1 cellular context compared by ENCODE assay signal in the genomic region with DNA sequence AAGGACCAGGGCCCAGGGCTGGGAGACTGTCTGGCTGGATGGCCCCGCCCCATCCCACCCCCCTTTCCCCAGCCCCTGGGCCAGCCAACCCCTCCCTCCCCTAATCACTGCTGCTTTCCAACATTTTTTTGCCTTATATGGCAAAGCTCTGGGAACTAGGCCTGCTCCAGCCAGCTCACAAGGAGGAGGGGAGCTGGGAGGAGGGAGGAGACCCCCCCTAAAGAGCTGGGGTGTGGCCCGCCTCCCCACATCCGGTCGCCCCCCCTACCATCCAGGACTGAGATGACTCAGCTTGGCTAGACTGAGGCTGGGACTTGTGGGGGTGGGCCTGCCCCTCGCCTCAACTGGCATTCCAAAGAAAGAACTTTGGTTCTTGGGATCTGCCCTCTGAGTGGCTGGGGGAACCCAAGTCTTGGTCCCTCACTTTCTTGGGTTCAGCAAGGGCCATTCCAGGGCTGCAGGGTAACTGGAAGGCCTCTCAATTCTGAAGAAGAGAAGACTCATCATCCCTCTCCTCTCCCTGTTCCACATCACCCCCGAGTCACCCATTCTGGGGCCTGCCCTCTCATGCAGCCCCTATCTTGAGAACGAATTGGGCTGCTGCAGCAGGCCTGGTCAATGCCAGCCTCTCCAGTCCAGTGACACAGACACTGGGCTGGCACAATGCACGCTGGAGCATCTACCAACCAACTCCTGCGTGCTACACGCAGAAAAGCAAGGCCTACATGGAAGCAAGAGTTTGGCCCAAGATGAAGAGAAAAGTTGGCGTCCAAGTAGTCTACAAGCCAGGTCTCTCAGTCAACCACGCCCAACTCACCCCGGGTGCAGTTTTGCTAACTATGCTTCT.
TF ChIP-seq lines count a peak whose summit lies in the region.

No MANE protein-coding gene starts in this region.

TF ChIP-seq in K562, 482 proteins besides CTCF, POLR2A, EP300 and RAD21 (continued from another document and continues in another):
- no peak for TF ChIP-seq ZFX (CRISPR knock-in tag; IDR thresholded peaks at IDR 0.05)
- TF ChIP-seq MYC (IDR thresholded peaks at IDR 0.05; ENCODE audit: low read depth, low read length): no peak
- TF ChIP-seq MYC (CRISPR knock-in tag; IDR thresholded peaks at IDR 0.05; ENCODE audit: borderline replicate concordance, low read depth): no peak
- TF ChIP-seq, protein P1, sequence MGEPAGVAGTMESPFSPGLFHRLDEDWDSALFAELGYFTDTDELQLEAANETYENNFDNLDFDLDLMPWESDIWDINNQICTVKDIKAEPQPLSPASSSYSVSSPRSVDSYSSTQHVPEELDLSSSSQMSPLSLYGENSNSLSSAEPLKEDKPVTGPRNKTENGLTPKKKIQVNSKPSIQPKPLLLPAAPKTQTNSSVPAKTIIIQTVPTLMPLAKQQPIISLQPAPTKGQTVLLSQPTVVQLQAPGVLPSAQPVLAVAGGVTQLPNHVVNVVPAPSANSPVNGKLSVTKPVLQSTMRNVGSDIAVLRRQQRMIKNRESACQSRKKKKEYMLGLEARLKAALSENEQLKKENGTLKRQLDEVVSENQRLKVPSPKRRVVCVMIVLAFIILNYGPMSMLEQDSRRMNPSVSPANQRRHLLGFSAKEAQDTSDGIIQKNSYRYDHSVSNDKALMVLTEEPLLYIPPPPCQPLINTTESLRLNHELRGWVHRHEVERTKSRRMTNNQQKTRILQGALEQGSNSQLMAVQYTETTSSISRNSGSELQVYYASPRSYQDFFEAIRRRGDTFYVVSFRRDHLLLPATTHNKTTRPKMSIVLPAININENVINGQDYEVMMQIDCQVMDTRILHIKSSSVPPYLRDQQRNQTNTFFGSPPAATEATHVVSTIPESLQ (CRISPR knock-in tag; IDR thresholded peaks at IDR 0.05): no peak
- TF ChIP-seq NCOA6 (IDR thresholded peaks at IDR 0.05): no peak
- TF ChIP-seq RFX1 (IDR thresholded peaks at IDR 0.05): no peak
- TF ChIP-seq, protein P2, sequence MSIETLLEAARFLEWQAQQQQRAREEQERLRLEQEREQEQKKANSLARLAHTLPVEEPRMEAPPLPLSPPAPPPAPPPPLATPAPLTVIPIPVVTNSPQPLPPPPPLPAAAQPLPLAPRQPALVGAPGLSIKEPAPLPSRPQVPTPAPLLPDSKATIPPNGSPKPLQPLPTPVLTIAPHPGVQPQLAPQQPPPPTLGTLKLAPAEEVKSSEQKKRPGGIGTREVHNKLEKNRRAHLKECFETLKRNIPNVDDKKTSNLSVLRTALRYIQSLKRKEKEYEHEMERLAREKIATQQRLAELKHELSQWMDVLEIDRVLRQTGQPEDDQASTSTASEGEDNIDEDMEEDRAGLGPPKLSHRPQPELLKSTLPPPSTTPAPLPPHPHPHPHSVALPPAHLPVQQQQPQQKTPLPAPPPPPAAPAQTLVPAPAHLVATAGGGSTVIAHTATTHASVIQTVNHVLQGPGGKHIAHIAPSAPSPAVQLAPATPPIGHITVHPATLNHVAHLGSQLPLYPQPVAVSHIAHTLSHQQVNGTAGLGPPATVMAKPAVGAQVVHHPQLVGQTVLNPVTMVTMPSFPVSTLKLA (conservative IDR thresholded peaks at IDR 0.05): 0 out of 4 replicates have a peak, but pooled peaks of 1 of the 2 experiments have one; percentile 16
- TF ChIP-seq, protein P3, sequence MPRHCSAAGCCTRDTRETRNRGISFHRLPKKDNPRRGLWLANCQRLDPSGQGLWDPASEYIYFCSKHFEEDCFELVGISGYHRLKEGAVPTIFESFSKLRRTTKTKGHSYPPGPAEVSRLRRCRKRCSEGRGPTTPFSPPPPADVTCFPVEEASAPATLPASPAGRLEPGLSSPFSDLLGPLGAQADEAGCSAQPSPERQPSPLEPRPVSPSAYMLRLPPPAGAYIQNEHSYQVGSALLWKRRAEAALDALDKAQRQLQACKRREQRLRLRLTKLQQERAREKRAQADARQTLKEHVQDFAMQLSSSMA (CRISPR knock-in tag; IDR thresholded peaks at IDR 0.05): no peak
- TF ChIP-seq, protein P4, sequence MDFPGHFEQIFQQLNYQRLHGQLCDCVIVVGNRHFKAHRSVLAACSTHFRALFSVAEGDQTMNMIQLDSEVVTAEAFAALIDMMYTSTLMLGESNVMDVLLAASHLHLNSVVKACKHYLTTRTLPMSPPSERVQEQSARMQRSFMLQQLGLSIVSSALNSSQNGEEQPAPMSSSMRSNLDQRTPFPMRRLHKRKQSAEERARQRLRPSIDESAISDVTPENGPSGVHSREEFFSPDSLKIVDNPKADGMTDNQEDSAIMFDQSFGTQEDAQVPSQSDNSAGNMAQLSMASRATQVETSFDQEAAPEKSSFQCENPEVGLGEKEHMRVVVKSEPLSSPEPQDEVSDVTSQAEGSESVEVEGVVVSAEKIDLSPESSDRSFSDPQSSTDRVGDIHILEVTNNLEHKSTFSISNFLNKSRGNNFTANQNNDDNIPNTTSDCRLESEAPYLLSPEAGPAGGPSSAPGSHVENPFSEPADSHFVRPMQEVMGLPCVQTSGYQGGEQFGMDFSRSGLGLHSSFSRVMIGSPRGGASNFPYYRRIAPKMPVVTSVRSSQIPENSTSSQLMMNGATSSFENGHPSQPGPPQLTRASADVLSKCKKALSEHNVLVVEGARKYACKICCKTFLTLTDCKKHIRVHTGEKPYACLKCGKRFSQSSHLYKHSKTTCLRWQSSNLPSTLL (IDR thresholded peaks at IDR 0.05): no peak
- TF ChIP-seq MED1 (CRISPR knock-in tag; IDR thresholded peaks at IDR 0.05; ENCODE audit: borderline replicate concordance): no peak
- TF ChIP-seq, protein P5, sequence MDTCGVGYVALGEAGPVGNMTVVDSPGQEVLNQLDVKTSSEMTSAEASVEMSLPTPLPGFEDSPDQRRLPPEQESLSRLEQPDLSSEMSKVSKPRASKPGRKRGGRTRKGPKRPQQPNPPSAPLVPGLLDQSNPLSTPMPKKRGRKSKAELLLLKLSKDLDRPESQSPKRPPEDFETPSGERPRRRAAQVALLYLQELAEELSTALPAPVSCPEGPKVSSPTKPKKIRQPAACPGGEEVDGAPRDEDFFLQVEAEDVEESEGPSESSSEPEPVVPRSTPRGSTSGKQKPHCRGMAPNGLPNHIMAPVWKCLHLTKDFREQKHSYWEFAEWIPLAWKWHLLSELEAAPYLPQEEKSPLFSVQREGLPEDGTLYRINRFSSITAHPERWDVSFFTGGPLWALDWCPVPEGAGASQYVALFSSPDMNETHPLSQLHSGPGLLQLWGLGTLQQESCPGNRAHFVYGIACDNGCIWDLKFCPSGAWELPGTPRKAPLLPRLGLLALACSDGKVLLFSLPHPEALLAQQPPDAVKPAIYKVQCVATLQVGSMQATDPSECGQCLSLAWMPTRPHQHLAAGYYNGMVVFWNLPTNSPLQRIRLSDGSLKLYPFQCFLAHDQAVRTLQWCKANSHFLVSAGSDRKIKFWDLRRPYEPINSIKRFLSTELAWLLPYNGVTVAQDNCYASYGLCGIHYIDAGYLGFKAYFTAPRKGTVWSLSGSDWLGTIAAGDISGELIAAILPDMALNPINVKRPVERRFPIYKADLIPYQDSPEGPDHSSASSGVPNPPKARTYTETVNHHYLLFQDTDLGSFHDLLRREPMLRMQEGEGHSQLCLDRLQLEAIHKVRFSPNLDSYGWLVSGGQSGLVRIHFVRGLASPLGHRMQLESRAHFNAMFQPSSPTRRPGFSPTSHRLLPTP (IDR thresholded peaks at IDR 0.05; ENCODE audit: borderline replicate concordance, extremely low read depth, insufficient read length): no peak
- no peak for TF ChIP-seq ZNF232 (CRISPR knock-in tag; IDR thresholded peaks at IDR 0.05)
- TF ChIP-seq, protein P6, sequence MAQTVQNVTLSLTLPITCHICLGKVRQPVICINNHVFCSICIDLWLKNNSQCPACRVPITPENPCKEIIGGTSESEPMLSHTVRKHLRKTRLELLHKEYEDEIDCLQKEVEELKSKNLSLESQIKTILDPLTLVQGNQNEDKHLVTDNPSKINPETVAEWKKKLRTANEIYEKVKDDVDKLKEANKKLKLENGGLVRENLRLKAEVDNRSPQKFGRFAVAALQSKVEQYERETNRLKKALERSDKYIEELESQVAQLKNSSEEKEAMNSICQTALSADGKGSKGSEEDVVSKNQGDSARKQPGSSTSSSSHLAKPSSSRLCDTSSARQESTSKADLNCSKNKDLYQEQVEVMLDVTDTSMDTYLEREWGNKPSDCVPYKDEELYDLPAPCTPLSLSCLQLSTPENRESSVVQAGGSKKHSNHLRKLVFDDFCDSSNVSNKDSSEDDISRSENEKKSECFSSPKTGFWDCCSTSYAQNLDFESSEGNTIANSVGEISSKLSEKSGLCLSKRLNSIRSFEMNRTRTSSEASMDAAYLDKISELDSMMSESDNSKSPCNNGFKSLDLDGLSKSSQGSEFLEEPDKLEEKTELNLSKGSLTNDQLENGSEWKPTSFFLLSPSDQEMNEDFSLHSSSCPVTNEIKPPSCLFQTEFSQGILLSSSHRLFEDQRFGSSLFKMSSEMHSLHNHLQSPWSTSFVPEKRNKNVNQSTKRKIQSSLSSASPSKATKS (CRISPR knock-in tag; IDR thresholded peaks at IDR 0.05): no peak
- peak; percentile 68 for TF ChIP-seq ZFP36 (IDR thresholded peaks at IDR 0.05; ENCODE audit: low read depth, low read length, partially characterized antibody)
- TF ChIP-seq SMAD3 (CRISPR knock-in tag; conservative IDR thresholded peaks at IDR 0.05): no peak
- TF ChIP-seq ASH1L (IDR thresholded peaks at IDR 0.05; ENCODE audit: borderline replicate concordance, low read depth, partially characterized antibody): no peak
- peak in 1 of 2 experiments; percentile 96; a peak in 2 of 4 replicates for TF ChIP-seq KDM4B (IDR thresholded peaks at IDR 0.05; ENCODE audit: borderline replicate concordance in 2 of 2, low read depth in 1 of 2)
- no peak for TF ChIP-seq RBBP5 (IDR thresholded peaks at IDR 0.05; ENCODE audit: borderline replicate concordance, insufficient read depth, low read length, poor library complexity, severe bottlenecking)
- TF ChIP-seq CBFA2T3 (IDR thresholded peaks at IDR 0.05): no peak
- TF ChIP-seq BHLHE40 (IDR thresholded peaks at IDR 0.05; ENCODE audit: low read length): no peak
- TF ChIP-seq FOXM1 (IDR thresholded peaks at IDR 0.05; ENCODE audit: low read depth): no peak
- no peak for TF ChIP-seq FOXM1 (CRISPR knock-in tag; IDR thresholded peaks at IDR 0.05; ENCODE audit: low read depth)
- TF ChIP-seq, protein P7, sequence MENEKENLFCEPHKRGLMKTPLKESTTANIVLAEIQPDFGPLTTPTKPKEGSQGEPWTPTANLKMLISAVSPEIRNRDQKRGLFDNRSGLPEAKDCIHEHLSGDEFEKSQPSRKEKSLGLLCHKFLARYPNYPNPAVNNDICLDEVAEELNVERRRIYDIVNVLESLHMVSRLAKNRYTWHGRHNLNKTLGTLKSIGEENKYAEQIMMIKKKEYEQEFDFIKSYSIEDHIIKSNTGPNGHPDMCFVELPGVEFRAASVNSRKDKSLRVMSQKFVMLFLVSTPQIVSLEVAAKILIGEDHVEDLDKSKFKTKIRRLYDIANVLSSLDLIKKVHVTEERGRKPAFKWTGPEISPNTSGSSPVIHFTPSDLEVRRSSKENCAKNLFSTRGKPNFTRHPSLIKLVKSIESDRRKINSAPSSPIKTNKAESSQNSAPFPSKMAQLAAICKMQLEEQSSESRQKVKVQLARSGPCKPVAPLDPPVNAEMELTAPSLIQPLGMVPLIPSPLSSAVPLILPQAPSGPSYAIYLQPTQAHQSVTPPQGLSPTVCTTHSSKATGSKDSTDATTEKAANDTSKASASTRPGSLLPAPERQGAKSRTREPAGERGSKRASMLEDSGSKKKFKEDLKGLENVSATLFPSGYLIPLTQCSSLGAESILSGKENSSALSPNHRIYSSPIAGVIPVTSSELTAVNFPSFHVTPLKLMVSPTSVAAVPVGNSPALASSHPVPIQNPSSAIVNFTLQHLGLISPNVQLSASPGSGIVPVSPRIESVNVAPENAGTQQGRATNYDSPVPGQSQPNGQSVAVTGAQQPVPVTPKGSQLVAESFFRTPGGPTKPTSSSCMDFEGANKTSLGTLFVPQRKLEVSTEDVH (IDR thresholded peaks at IDR 0.05; ENCODE audit: low read depth, partially characterized antibody): no peak
- TF ChIP-seq ELF4 (CRISPR knock-in tag; IDR thresholded peaks at IDR 0.05): no peak
- TF ChIP-seq HCFC1 (IDR thresholded peaks at IDR 0.05; ENCODE audit: low read depth, low read length): no peak
- no peak for TF ChIP-seq NR2F6 (CRISPR knock-in tag; IDR thresholded peaks at IDR 0.05)
- TF ChIP-seq TCF3 (CRISPR knock-in tag; IDR thresholded peaks at IDR 0.05): no peak
- no peak for TF ChIP-seq RFX5 (IDR thresholded peaks at IDR 0.05; ENCODE audit: low read depth, low read length)
- TF ChIP-seq PRMT5 (CRISPR knock-in tag; IDR thresholded peaks at IDR 0.05): no peak
- TF ChIP-seq, protein P8, sequence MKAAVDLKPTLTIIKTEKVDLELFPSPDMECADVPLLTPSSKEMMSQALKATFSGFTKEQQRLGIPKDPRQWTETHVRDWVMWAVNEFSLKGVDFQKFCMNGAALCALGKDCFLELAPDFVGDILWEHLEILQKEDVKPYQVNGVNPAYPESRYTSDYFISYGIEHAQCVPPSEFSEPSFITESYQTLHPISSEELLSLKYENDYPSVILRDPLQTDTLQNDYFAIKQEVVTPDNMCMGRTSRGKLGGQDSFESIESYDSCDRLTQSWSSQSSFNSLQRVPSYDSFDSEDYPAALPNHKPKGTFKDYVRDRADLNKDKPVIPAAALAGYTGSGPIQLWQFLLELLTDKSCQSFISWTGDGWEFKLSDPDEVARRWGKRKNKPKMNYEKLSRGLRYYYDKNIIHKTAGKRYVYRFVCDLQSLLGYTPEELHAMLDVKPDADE (conservative IDR thresholded peaks at IDR 0.05; ENCODE audit: control insufficient read depth, low read depth, low read length): peak; percentile 81
- no peak for TF ChIP-seq LARP7 (IDR thresholded peaks at IDR 0.05)
- TF ChIP-seq KDM2B (CRISPR knock-in tag; IDR thresholded peaks at IDR 0.05): no peak
- TF ChIP-seq RB1 (IDR thresholded peaks at IDR 0.05; ENCODE audit: low read depth): no peak
- TF ChIP-seq ZNF197 (CRISPR knock-in tag; IDR thresholded peaks at IDR 0.05; ENCODE audit: low read depth): no peak
- no peak for TF ChIP-seq DNMT1 (IDR thresholded peaks at IDR 0.05)
- TF ChIP-seq RBM25 (IDR thresholded peaks at IDR 0.05; ENCODE audit: low read depth, low read length, severe bottlenecking): no peak
- TF ChIP-seq SMARCA5 (IDR thresholded peaks at IDR 0.05): no peak
- no peak for TF ChIP-seq TEAD4 (IDR thresholded peaks at IDR 0.05; ENCODE audit: low read length)
- no peak for TF ChIP-seq TEAD4 (CRISPR knock-in tag; IDR thresholded peaks at IDR 0.05; ENCODE audit: borderline replicate concordance)
